10 cellular contexts compared by ENCODE assay signal in genomic region chr5:51382759-51383493, GRCh38. TPM values are rescaled to one million over a fixed set of nuclear protein-coding genes. Genes with fewer than 3 reads are reported as not detected.
DNase-seq lines count a peak whose midpoint lies in the region; ATAC-seq, FAIRE-seq and TF ChIP-seq lines count a peak whose summit lies in the region.
"Had no signal": no experiment of that assay in that cellular context is flagged by ENCODE, and none has a peak within 500 bp of the region (broad histone marks: within the 10 kb centered on the region; RNA-seq: fewer than 3 reads in every experiment).

Gene ISL1 (plus strand): TSS chr5:51383448. CDS start chr5:51383672, 224 bp downstream.

- no peak for TF ChIP-seq POLR2A in lower leg skin (IDR thresholded peaks at IDR 0.05)

- H3K4me1 ChIP-seq in colonic mucosa (no peaks in the 10 kb centered on the region), thymus (ENCODE audit: control insufficient read depth, insufficient read depth, low read length) (no peaks in the 10 kb centered on the region), kidney (ENCODE audit: control insufficient read depth in 1 of 2, insufficient read depth in 1 of 2, low read depth in 1 of 2, low read length in 2 of 2) (peaks cover 5 to 12% of the 10 kb centered on the region in 2 donors)

- peaks cover 94% of the 10 kb centered on the region for H3K27me3 Mint-ChIP-seq in activated naive CD4-positive, alpha-beta T cell treated with anti-CD3 and anti-CD28 coated beads, Interleukin-2, amount 10 ng/mL, durations not matched to agents 7 days and 5 days
- peaks cover 99% of the 10 kb centered on the region for H3K27me3 Mint-ChIP-seq in CD4-positive, alpha-beta T cell

- H3K9ac ChIP-seq in colonic mucosa (ENCODE audit: low read depth in 2 of 2, low read length in 2 of 2) (peak within 1 kb of the TSS in 1 of 2 donors; percentile 24), kidney (ENCODE audit: low read length in 2 of 2) (no peak within 1 kb of the TSS)

- H3K36me3 ChIP-seq in colonic mucosa = no peaks in the 10 kb centered on the region
- no peaks in the 10 kb centered on the region for H3K36me3 ChIP-seq in thymus (ENCODE audit: control insufficient read depth, insufficient read depth)
- H3K36me3 ChIP-seq in kidney (ENCODE audit: control insufficient read depth in 1 of 2, insufficient read depth in 2 of 2, low read length in 2 of 2) = no peaks in the 10 kb centered on the region

- H3K27ac ChIP-seq in colonic mucosa (peak within 1 kb of the TSS; percentile 52), thymus (ENCODE audit: low read depth) (peak within 1 kb of the TSS; percentile 43), kidney (ENCODE audit: low read depth in 2 of 2, low read length in 2 of 2) (no peak within 1 kb of the TSS)
- no peak within 1 kb of the TSS for H3K27ac ChIP-seq in CD4-positive, alpha-beta T cell (ENCODE audit: low read depth, low read length)

- H3K4me3 ChIP-seq in colonic mucosa = peak within 1 kb of the TSS; percentile 39
- H3K4me3 ChIP-seq in lower leg skin (ENCODE audit: low read depth, poor library complexity, severe bottlenecking) = peak within 1 kb of the TSS; percentile 22
- peak within 1 kb of the TSS; percentile 32 for H3K4me3 ChIP-seq in thymus (ENCODE audit: low read length)
- H3K4me3 ChIP-seq in kidney (ENCODE audit: low read length in 2 of 2) = no peak within 1 kb of the TSS

- TF ChIP-seq CTCF in colonic mucosa (IDR thresholded peaks at IDR 0.05) (no peak), lower leg skin (IDR thresholded peaks at IDR 0.05) (no peak), kidney (IDR thresholded peaks at IDR 0.05; ENCODE audit: borderline replicate concordance, extremely low read depth, insufficient read depth) (no peak)
- TF ChIP-seq CTCF in CD4-positive, alpha-beta T cell (IDR thresholded peaks at IDR 0.05) = no peak

- H3K4me1 Mint-ChIP-seq in activated naive CD4-positive, alpha-beta T cell treated with anti-CD3 and anti-CD28 coated beads, Interleukin-2, amount 10 ng/mL, durations not matched to agents 7 days and 5 days = peaks cover 5% of the 10 kb centered on the region
- H3K4me1 Mint-ChIP-seq in CD4-positive, alpha-beta T cell (ENCODE audit: low read depth) = no peaks in the 10 kb centered on the region

- intact Hi-C loops in colonic mucosa (cut with DNase I) (no loop called here), lower leg skin (cut with DNase I; ENCODE audit: low total_unique reads) (no loop called here), kidney (cut with DNase I) (no loop called here)
- intact Hi-C loops in CD4-positive, alpha-beta T cell (cut with DNase I, micrococcal nuclease) = no loop called here

- ATAC-seq in CD4-positive, alpha-beta T cell (ENCODE audit: poor library complexity) = no peak

- no peaks in the 10 kb centered on the region for H3K36me3 Mint-ChIP-seq in activated naive CD4-positive, alpha-beta T cell treated with anti-CD3 and anti-CD28 coated beads, Interleukin-2, amount 10 ng/mL, durations not matched to agents 7 days and 5 days
- no peaks in the 10 kb centered on the region for H3K36me3 Mint-ChIP-seq in CD4-positive, alpha-beta T cell (ENCODE audit: low read depth)

- no peak within 1 kb of the TSS for H3K27ac Mint-ChIP-seq in activated naive CD4-positive, alpha-beta T cell treated with anti-CD3 and anti-CD28 coated beads, Interleukin-2, amount 10 ng/mL, durations not matched to agents 7 days and 5 days
- no peak within 1 kb of the TSS for H3K27ac Mint-ChIP-seq in CD4-positive, alpha-beta T cell

- FAIRE-seq in kidney (lab: Jason Lieb, UNC) = no peak
- FAIRE-seq: G401.6 had no signal

- H3K9me3 ChIP-seq in colonic mucosa (no peaks in the 10 kb centered on the region), thymus (ENCODE audit: control insufficient read depth) (no peaks in the 10 kb centered on the region), kidney (ENCODE audit: control insufficient read depth in 1 of 2, low read length in 2 of 2) (no peaks in the 10 kb centered on the region)
- no peaks in the 10 kb centered on the region for H3K9me3 ChIP-seq in CD4-positive, alpha-beta T cell (ENCODE audit: control insufficient read depth, low read length)

- peaks cover 64% of the 10 kb centered on the region for H3K27me3 ChIP-seq in colonic mucosa
- H3K27me3 ChIP-seq in thymus (ENCODE audit: control insufficient read depth, insufficient read depth) = peaks cover 43% of the 10 kb centered on the region
- H3K27me3 ChIP-seq in CD4-positive, alpha-beta T cell (ENCODE audit: control insufficient read depth, insufficient read depth, low read length) = peaks cover 92% of the 10 kb centered on the region

- POLR2A ChIA-PET in CD4-positive, alpha-beta T cell (lab: Charles Lee) = no interaction called here

- CTCF ChIA-PET in activated naive CD4-positive, alpha-beta T cell treated with anti-CD3 and anti-CD28 coated beads, Interleukin-2, amount 10 ng/mL, durations not matched to agents 7 days and 5 days (lab: Charles Lee) = no interaction called here
- CTCF ChIA-PET in CD4-positive, alpha-beta T cell (lab: Charles Lee) = no interaction called here

- 2% methylated on average over 64 to 73 of the region's 73 CpGs for WGBS in lower leg skin, 2 donors
- WGBS in thymus = 3% methylated on average over 73 of the region's 73 CpGs

- H3K9me3 Mint-ChIP-seq in activated naive CD4-positive, alpha-beta T cell treated with anti-CD3 and anti-CD28 coated beads, Interleukin-2, amount 10 ng/mL, durations not matched to agents 7 days and 5 days = no peaks in the 10 kb centered on the region
- no peaks in the 10 kb centered on the region for H3K9me3 Mint-ChIP-seq in CD4-positive, alpha-beta T cell

- H3K4me3 Mint-ChIP-seq in activated naive CD4-positive, alpha-beta T cell treated with anti-CD3 and anti-CD28 coated beads, Interleukin-2, amount 10 ng/mL, durations not matched to agents 7 days and 5 days = peak within 1 kb of the TSS; percentile 45
- H3K4me3 Mint-ChIP-seq in CD4-positive, alpha-beta T cell = no peak within 1 kb of the TSS

- DNase-seq in activated naive CD4-positive, alpha-beta T cell treated with anti-CD3 and anti-CD28 coated beads, Interleukin-2, amount 10 ng/mL, durations not matched to agents 7 days and 5 days = no peak
- no peak for DNase-seq in activated naive CD4-positive, alpha-beta T cell (lab: John Stamatoyannopoulos, UW)
- DNase-seq in NCI-H446 treated with DMSO at 0.1 percent for 48 hours (lab: John Stamatoyannopoulos, UW) = peak; percentile 22
- peak; percentile 84 for DNase-seq in colonic mucosa
- peak in 1 of 2 donors; percentile 85 for DNase-seq in lower leg skin (ENCODE audit: low spot score in 2 of 2)
- no peak for DNase-seq in CD4-positive, alpha-beta T cell
- DNase-seq in kidney = no peak

RNA-seq across cellular contexts. Expression of gene ISL1, which starts in this region (rescaled TPM):
- total RNA-seq in colonic mucosa (1 to 10 TPM; 1.3 to 1.6 TPM), lower leg skin (1 to 10 TPM in 3 of 4 donors, under 1 TPM in 1; 0.76 to 2.0 (median 1.7) TPM), kidney (not detected)
- polyA plus RNA-seq in thymus (11.2 TPM), kidney (ENCODE audit: insufficient read depth, low read depth, low replicate concordance) (not detected)
- total RNA-seq in CD4-positive, alpha-beta T cell = not detected
- total RNA-seq: subcutaneous adipose tissue had no signal

Comparison
In these comparisons a context has a peak if more than half of its experiments do, and no peak if none do; other contexts are left out.
1. RNA of gene ISL1 (polyA plus RNA-seq): 11.2 TPM in thymus (single experiment); not detected in kidney (single experiment); every median in the first group is over 10 times any median in the second.
2. DNase-seq: peak in NCI-H446 treated with DMSO at 0.1 percent for 48 hours (single experiment) and colonic mucosa (single experiment); none in activated naive CD4-positive, alpha-beta T cell treated with anti-CD3 and anti-CD28 coated beads, Interleukin-2, amount 10 ng/mL, durations not matched to agents 7 days and 5 days (single experiment), activated naive CD4-positive, alpha-beta T cell (0 of 4), CD4-positive, alpha-beta T cell (0 of 10) and kidney (single experiment).
3. H3K27ac ChIP-seq: peak in colonic mucosa (single experiment) and thymus (single experiment); none in CD4-positive, alpha-beta T cell (single experiment) and kidney (0 of 2).
4. H3K4me3 ChIP-seq: peak in colonic mucosa (single experiment), lower leg skin (single experiment) and thymus (single experiment); none in kidney (0 of 2).